In the genomic region with DNA sequence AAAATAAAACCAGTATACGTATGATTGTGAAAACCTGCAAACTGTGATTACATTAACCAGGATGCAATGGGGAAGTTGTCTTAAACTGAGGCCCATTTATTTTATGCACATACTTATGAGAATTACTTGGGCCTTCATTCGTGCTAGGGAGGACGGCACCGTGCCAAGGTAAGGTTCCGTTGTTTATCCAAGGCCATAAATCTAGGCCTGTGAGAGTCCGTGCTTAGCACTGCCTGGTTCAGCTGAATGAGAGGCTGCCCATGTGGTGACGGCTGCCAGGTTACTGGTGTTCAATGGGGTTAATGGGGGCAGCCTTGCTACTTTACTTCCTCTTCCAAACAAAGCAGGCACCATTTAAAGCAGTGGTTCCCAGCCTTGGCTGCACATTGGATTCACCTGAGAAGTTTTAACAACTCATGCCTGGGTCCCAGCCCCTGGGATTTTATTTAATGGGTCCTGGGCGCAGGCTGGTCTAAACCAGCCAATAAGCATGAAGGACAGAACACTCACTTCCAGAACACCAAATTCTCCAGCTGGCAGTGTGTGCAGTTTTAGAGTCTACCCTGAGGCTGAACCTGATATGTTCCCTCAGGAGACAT, we compare ENCODE assay signal across 15 cellular contexts.
DNase-seq lines count a peak whose midpoint lies in the region; ATAC-seq, FAIRE-seq and TF ChIP-seq lines count a peak whose summit lies in the region.
"Had no signal": no experiment of that assay in that cellular context is flagged by ENCODE, and none has a peak within 500 bp of the region (broad histone marks: within the 10 kb centered on the region; RNA-seq: fewer than 3 reads in every experiment).

No MANE protein-coding gene starts in this region.

- intact Hi-C loops in Calu3 (cut with micrococcal nuclease; ENCODE audit: unreplicated experiment) = no loop called here

- BruUV-seq in Calu3 (replicated peaks; lab: Mats Ljungman, UMichigan) = TSS peak; percentile 58

- H3K4me1 Mint-ChIP-seq in Calu3 (ENCODE audit: low read depth, unreplicated experiment) = peaks cover 20% of the 10 kb centered on the region

- ATAC-seq in omental fat pad (ENCODE audit: low FRiP score) (peak; percentile 59), HG02588 (IDR thresholded peaks at IDR 0.05; ENCODE audit: unreplicated experiment) (no peak), GM19467 (IDR thresholded peaks at IDR 0.05; ENCODE audit: unreplicated experiment) (no peak)
- ATAC-seq: GM12878 had no signal

- TF ChIP-seq POLR2A in GM12892 (IDR thresholded peaks at IDR 0.05; ENCODE audit: low read depth, low read length) = no peak

- FAIRE-seq in GM12892 (lab: Jason Lieb, UNC) = no peak
- FAIRE-seq: GM12878 had no signal

- no peaks in the 10 kb centered on the region for H3K36me3 Mint-ChIP-seq in Calu3 (ENCODE audit: insufficient read depth, unreplicated experiment)

- CTCF ChIA-PET in Calu3 (lab: Charles Lee) = interaction anchor here (0.6 to 0.7 kb wide), 2 partner anchors 10 to 513 kb away, joined by 3 read pairs; no protein-coding TSS in a partner anchor

- H3K27me3 Mint-ChIP-seq in Calu3 (ENCODE audit: unreplicated experiment) = no peaks in the 10 kb centered on the region
- H3K27me3 Mint-ChIP-seq: activated T-cell treated with anti-CD3 and anti-CD28 coated beads, Interleukin-2, amount 50 U/mL, for 24 hours had no signal

- H3K9me3 Mint-ChIP-seq in Calu3 (ENCODE audit: low read depth, unreplicated experiment) = no peaks in the 10 kb centered on the region
- H3K9me3 Mint-ChIP-seq: activated T-cell treated with anti-CD3 and anti-CD28 coated beads, Interleukin-2, amount 50 U/mL, for 24 hours had no signal

- no peak for TF ChIP-seq CTCF in Calu3 (IDR thresholded peaks at IDR 0.05; ENCODE audit: unreplicated experiment)
- no peak for TF ChIP-seq CTCF in omental fat pad (IDR thresholded peaks at IDR 0.05)

- H3K4me3 Mint-ChIP-seq in Calu3 (ENCODE audit: low read depth, unreplicated experiment) = no peak overlapping the region
- H3K4me3 Mint-ChIP-seq: activated T-cell treated with anti-CD3 and anti-CD28 coated beads, Interleukin-2, amount 50 U/mL, for 24 hours had no signal

- DNase-seq in Calu3 (peak; percentile 75), NCI-H2029 treated with DMSO at 0.1 percent for 48 hours (lab: John Stamatoyannopoulos, UW) (peak; percentile 85), dermis microvascular lymphatic vessel endothelial cell (ENCODE audit: low read depth in 2 of 2) (peak; percentile 22 to 63), omental fat pad (ENCODE audit: low spot score) (no peak), GM12892 (ENCODE audit: insufficient read length) (no peak), foreskin melanocyte (no peak)
- DNase-seq: activated T-cell treated with anti-CD3 and anti-CD28 coated beads, Interleukin-2, amount 50 U/mL, for 24 hours; EL; OCI-M1; stimulated activated CD4-positive, alpha-beta T cell treated with anti-CD3 and anti-CD28 coated beads, Interleukin-1b, Interleukin-23, amount 100 ng/mL, for 48 hours; stimulated activated CD8-positive, alpha-beta memory T cell treated with anti-CD3 and anti-CD28 coated beads, Interleukin-4, amount 100 ng/mL, for 48 hours; upper lobe of left lung had no signal

- H3K27ac Mint-ChIP-seq in Calu3 (ENCODE audit: unreplicated experiment) = peak overlapping the region; percentile 68
- H3K27ac Mint-ChIP-seq: activated T-cell treated with anti-CD3 and anti-CD28 coated beads, Interleukin-2, amount 50 U/mL, for 24 hours had no signal

Comparison
In these comparisons a context has a peak if more than half of its experiments do, and no peak if none do; other contexts are left out.
1. DNase-seq: peak in Calu3 (single experiment), NCI-H2029 treated with DMSO at 0.1 percent for 48 hours (single experiment) and dermis microvascular lymphatic vessel endothelial cell (2 of 2); none in omental fat pad (single experiment), GM12892 (single experiment) and foreskin melanocyte (single experiment).